8 cellular contexts compared by ENCODE assay signal in genomic region chr20:10034717-10035571, GRCh38. TPM values are rescaled to one million over a fixed set of nuclear protein-coding genes. Genes with fewer than 3 reads are reported as not detected.
DNase-seq lines count a peak whose midpoint lies in the region; ATAC-seq and TF ChIP-seq lines count a peak whose summit lies in the region.

ANKEF1 (plus strand) TSS chr20:10034987; CDS start chr20:10038302, 3,315 bp downstream.

- H3K4me3 ChIP-seq in AG04450 (ENCODE audit: low read depth, low read length) (peak within 1 kb of the TSS; percentile 62), dorsolateral prefrontal cortex (peak within 1 kb of the TSS; percentile 47 to 86 (median 73)), liver (ENCODE audit: low read depth in 1 of 3, low read length in 3 of 3) (peak within 1 kb of the TSS; percentile 56 to 88 (median 72))

- H3K27ac ChIP-seq in AG04450 (ENCODE audit: low read depth, low read length) (no peak within 1 kb of the TSS), dorsolateral prefrontal cortex (peak within 1 kb of the TSS in 48 of 59 donors; percentile 13 to 86 (median 72)), liver (ENCODE audit: low read depth in 1 of 2, low read length in 2 of 2) (no peak within 1 kb of the TSS)

- no peaks in the 10 kb centered on the region; the same call in 1 of the 2 replicates for H3K9me3 ChIP-seq in AG04450 (ENCODE audit: control insufficient read depth, insufficient read depth, low read length)
- H3K9me3 ChIP-seq in liver (ENCODE audit: control insufficient read depth in 4 of 4, low read length in 3 of 4): no peaks in the 10 kb centered on the region

- TF ChIP-seq CTCF in AG04450 (IDR thresholded peaks at IDR 0.05; ENCODE audit: low read depth, low read length) (no peak), dorsolateral prefrontal cortex (IDR thresholded peaks at IDR 0.05 in 54 of 56, conservative IDR thresholded peaks at IDR 0.05 in 2 of 56; ENCODE audit: low read depth in 1 of 56, partially characterized antibody in 56 of 56) (peak in 8 of 56 donors; percentile 11 to 32 (median 16)), liver (IDR thresholded peaks at IDR 0.05; ENCODE audit: low read depth, low read length, missing input control) (no peak)

- POLR2A ChIA-PET in AG04450 (lab: Yijun Ruan, JAX): no interaction called here

- TF ChIP-seq RAD21 in liver (IDR thresholded peaks at IDR 0.05): no peak

- 3% methylated on average over 65 of the region's 65 CpGs for WGBS in liver

- peaks cover 0 to 12% (median under 1%) of the 10 kb centered on the region in 4 donors for H3K36me3 ChIP-seq in liver (ENCODE audit: control insufficient read depth in 4 of 4, insufficient read depth in 3 of 4, low read depth in 1 of 4, low read length in 3 of 4)

- peaks cover 1 to 13% (median 7%) of the 10 kb centered on the region in 4 donors for H3K4me1 ChIP-seq in liver (ENCODE audit: control insufficient read depth in 4 of 4, insufficient read depth in 4 of 4, low read length in 3 of 4)

- peak within 1 kb of the TSS; percentile 16 to 74 for H3K9ac ChIP-seq in liver (ENCODE audit: low read depth in 1 of 2, low read length in 2 of 2)

- H3K27me3 ChIP-seq in AG04450 (ENCODE audit: control insufficient read depth, insufficient read depth, low read length) (no peaks in the 10 kb centered on the region), dorsolateral prefrontal cortex (no peaks in the 10 kb centered on the region), liver (ENCODE audit: control insufficient read depth in 4 of 4, insufficient read depth in 4 of 4, low read length in 3 of 4) (no peaks in the 10 kb centered on the region)

- CTCF ChIA-PET in AG04450 (lab: Charles Lee): interaction anchor here (0.7 to 0.9 kb wide), 2 partner anchors 56 to 57 kb away, joined by 5 to 6 read pairs; no protein-coding TSS in a partner anchor

- ATAC-seq in GM19023 (IDR thresholded peaks at IDR 0.05; ENCODE audit: unreplicated experiment): peak; percentile 94
- peak; percentile 92 for ATAC-seq in HG03342 (IDR thresholded peaks at IDR 0.05; ENCODE audit: unreplicated experiment)

- intact Hi-C loops in dorsolateral prefrontal cortex (cut with DNase I): loop anchor here in 1 of 2 donors (5.0 kb wide), 1 partner anchor 52 kb away; no protein-coding TSS in a partner anchor

- DNase-seq in AG04450 (ENCODE audit: low read depth, low spot score): no peak
- peak; percentile 38 for DNase-seq in NCI-H226
- peak; percentile 72 for DNase-seq in activated CD4-positive, alpha-beta T cell treated with anti-CD3 and anti-CD28 coated beads, Interleukin-2, amount 50 U/mL, for 1 hour
- DNase-seq in dorsolateral prefrontal cortex: peak in 9 of 10 donors; percentile 27 to 77 (median 51)
- DNase-seq in stimulated activated CD4-positive, alpha-beta T cell treated with anti-CD3 and anti-CD28 coated beads, Interleukin-4, amount 100 ng/mL, for 24 hours: peak; percentile 52

TF ChIP-seq in liver, 16 proteins besides CTCF, POLR2A, EP300 and RAD21:
- TF ChIP-seq SP1 (IDR thresholded peaks at IDR 0.05) (peak; percentile 13), EGR1 (IDR thresholded peaks at IDR 0.05; ENCODE audit: low read depth in 2 of 2) (peak; percentile 16 to 93), REST (IDR thresholded peaks at IDR 0.05) (peak; percentile 51), MAX (IDR thresholded peaks at IDR 0.05) (no peak), GABPA (IDR thresholded peaks at IDR 0.05 in 1 of 2, conservative IDR thresholded peaks at IDR 0.05 in 1 of 2) (peak; percentile 28 to 81)
TF ChIP-seq in liver: peak in this region for 4.

RNA-seq across cellular contexts. Expression of gene ANKEF1, which starts in this region (rescaled TPM):
- polyA plus RNA-seq in AG04450 (2011; rRNA removed): 0.71 and 0.78 TPM in 2 replicates
- 0.60 and 0.65 TPM in 2 replicates for polyA minus RNA-seq in AG04450 (2011; rRNA and poly(A)+ RNA removed)
- total RNA-seq in dorsolateral prefrontal cortex: 1 to 10 TPM in 110 of 120 experiments, under 1 TPM in 10; 0.81 to 3.0 (median 1.7) TPM
- total RNA-seq in liver: 1 to 10 TPM; 1.6 to 5.1 TPM
- polyA plus RNA-seq in liver: 1 to 10 TPM; 2.3 to 2.9 TPM

Comparison
In these comparisons a context has a peak if more than half of its experiments do, and no peak if none do; other contexts are left out.
1. H3K27ac ChIP-seq: peak in dorsolateral prefrontal cortex (48 of 59); none in AG04450 (single experiment) and liver (0 of 2).
2. Peak in every context shown above with its lines, with median percentiles within 50 percentile points of each other: H3K4me3 ChIP-seq.